ENCODE assay signal across 1 cellular context in the genomic region with DNA sequence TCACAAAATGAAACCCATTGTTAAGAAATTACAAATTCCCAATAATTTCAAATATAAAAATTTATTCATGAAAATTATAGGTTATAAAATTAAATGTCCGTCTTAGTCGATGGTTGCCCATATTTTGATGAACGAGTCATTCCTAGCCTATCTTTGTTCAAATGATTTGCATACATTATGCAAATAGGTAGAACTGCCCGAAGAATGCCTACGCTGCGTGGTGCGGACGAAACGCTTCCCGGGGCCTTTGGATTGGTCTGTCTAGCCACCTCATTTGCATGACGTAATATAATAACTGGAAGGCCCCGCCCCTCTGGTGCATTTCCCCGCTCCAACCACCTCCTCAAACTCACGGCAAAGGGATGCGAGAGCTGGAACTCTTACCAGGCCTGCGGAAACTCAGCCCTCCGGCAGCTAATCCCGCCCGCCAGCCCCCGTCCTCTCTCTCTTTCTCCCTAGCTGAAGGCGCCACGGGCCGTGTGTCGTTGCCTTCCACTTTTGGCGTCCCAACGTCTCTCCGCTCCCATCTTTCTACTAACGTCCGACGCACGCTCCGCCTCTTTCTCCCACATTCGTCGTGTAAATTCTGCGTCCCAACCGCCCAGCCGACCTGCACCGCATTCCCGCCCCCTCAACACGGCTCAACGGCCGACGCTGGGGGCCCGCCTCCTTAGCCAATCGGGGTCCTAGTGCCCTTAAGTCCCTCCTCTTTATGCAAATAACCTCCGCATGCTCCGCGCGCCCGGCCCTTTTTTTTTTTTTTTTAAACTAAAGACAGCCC.
TF ChIP-seq lines count a peak whose summit lies in the region.

No MANE protein-coding gene starts in this region.

TF ChIP-seq in endothelial cell of umbilical vein, 7 proteins besides CTCF, POLR2A, EP300 and RAD21:
- TF ChIP-seq, protein P1, sequence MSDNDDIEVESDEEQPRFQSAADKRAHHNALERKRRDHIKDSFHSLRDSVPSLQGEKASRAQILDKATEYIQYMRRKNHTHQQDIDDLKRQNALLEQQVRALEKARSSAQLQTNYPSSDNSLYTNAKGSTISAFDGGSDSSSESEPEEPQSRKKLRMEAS (IDR thresholded peaks at IDR 0.05; ENCODE audit: insufficient read depth, insufficient read length): peak; percentile 51
- TF ChIP-seq POLR2AphosphoS5 (IDR thresholded peaks at IDR 0.05; ENCODE audit: insufficient read depth, low read depth, low read length) (peak; percentile 56), GATA2 (IDR thresholded peaks at IDR 0.05; ENCODE audit: insufficient read depth, insufficient read length, low read depth, low read length) (no peak), FOS (IDR thresholded peaks at IDR 0.05; ENCODE audit: borderline replicate concordance, insufficient read depth, low read length) (no peak), MYC (IDR thresholded peaks at IDR 0.05; ENCODE audit: low read depth, low read length) (no peak), EZH2 (IDR thresholded peaks at IDR 0.05; ENCODE audit: borderline replicate concordance, low read depth, low read length, severe bottlenecking) (no peak), JUN (IDR thresholded peaks at IDR 0.05; ENCODE audit: borderline replicate concordance, insufficient read depth, insufficient read length, low read depth) (peak; percentile 85)
